In the genomic region with DNA sequence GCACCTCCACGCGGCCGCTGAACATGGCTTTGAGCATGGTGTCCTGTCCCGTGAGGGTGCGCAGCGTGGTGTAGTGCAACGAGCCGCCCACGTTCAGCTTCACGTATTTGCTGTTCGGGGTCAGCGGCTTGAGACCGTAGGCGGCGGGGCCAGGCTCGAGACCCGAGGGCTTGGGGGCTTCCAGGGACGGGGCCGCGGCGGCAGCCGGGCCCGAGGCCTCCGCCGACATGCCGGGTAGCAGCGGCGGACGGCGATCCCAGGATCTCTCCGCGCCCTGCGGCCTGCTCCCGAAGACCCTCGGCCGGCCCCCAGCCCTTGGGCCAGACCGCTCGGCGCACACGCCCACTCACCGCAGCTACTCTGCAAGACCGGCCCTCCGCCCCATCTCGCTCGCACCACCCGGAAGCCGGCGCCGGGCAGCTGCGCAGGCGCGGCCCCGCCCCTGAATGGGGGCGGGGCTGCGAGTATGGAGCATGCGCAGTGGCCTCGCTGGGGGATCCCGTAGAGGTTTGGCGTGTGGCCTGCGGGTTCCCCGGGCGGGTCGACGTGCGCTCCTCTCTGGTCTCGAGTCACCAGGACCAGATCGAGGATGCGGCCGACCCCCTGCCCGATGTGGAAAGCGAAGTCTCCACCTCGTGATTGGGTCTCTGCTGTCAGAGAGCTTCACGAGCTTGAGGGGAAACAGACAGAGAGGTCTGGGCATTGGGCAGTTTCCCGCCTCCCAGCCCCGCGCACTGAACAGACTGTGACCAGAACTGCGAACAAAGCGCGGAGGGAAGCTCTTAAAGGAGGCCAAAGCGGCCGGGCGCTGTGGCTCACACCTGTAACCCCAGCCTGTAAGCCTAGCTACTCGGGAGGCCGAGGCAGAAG, we compare ENCODE assay signal across 8 cellular contexts. TPM values are rescaled to one million over a fixed set of nuclear protein-coding genes. Genes with fewer than 3 reads are reported as not detected.
DNase-seq lines count a peak whose midpoint lies in the region; ATAC-seq and TF ChIP-seq lines count a peak whose summit lies in the region.

KCTD13 (minus strand) TSS at position 422 of the 870 bp plus-strand sequence; CDS start at position 229, 193 bp downstream.

- DNase-seq in GM13977 (ENCODE audit: low spot score) (peak; percentile 99), NCI-H146 treated with DMSO at 0.1 percent for 48 hours (lab: John Stamatoyannopoulos, UW; ENCODE audit: unreplicated experiment) (peak; percentile 88), T-helper 2 cell (peak; percentile 77 to 87 (median 82)), right cardiac atrium (peak; percentile 85 to 94 (median 94)), vagina (ENCODE audit: extremely low spot score in 2 of 2) (no peak)

- TF ChIP-seq POLR2A in vagina (IDR thresholded peaks at IDR 0.05): peak in 1 of 2 donors; percentile 92

- peak within 1 kb of the TSS; percentile 91 for H3K27ac ChIP-seq in angular gyrus (ENCODE audit: low read depth, low read length)
- peak within 1 kb of the TSS; percentile 76 for H3K27ac ChIP-seq in right cardiac atrium (ENCODE audit: low read length)
- H3K27ac ChIP-seq in rectal smooth muscle tissue (ENCODE audit: low read depth, low read length): peak within 1 kb of the TSS; percentile 93
- H3K27ac ChIP-seq in vagina: peak within 1 kb of the TSS; percentile 83

- TF ChIP-seq CTCF in GM13977 (IDR thresholded peaks at IDR 0.05; ENCODE audit: extremely low read depth, insufficient read depth, missing control alignments) (no peak), vagina (IDR thresholded peaks at IDR 0.05) (no peak)

- intact Hi-C loops in right cardiac atrium (cut with DNase I) (loop anchor here in 2 of 4 donors (2.0 to 5.0 kb wide), 2 partner anchors 35 to 36 kb away; partner anchors contain the start of gene TMEM219 (in 1 of the 2)), vagina (cut with DNase I) (loop anchor here (10.0 kb wide), 1 partner anchor 79 kb away; no protein-coding TSS in a partner anchor)

- ATAC-seq in HG02852 (IDR thresholded peaks at IDR 0.05; ENCODE audit: unreplicated experiment): peak; percentile 75
- ATAC-seq in right cardiac atrium: peak; percentile 99

- H3K36me3 ChIP-seq in rectal smooth muscle tissue (ENCODE audit: control insufficient read depth, insufficient read depth, low read length) (peaks cover 2% of the 10 kb centered on the region), vagina (peaks cover 0 to 17% of the 10 kb centered on the region in 2 donors)

- in situ Hi-C loops in GM13977 (cut with MboI; ENCODE audit: low pct_unique_long_range_greater_than_20kb, low sequenced_read_pairs, unreplicated experiment): no loop called here

- peak within 1 kb of the TSS; percentile 86 for H3K9ac ChIP-seq in rectal smooth muscle tissue (ENCODE audit: low read length)

- WGBS in right cardiac atrium: under 1% methylated on average over 84 of the region's 84 CpGs

- no peaks in the 10 kb centered on the region for H3K9me3 ChIP-seq in right cardiac atrium (ENCODE audit: control insufficient read depth, low read length)
- no peaks in the 10 kb centered on the region for H3K9me3 ChIP-seq in vagina

- H3K27me3 ChIP-seq in right cardiac atrium (ENCODE audit: control insufficient read depth, insufficient read depth) (no peaks in the 10 kb centered on the region), rectal smooth muscle tissue (ENCODE audit: control insufficient read depth, insufficient read depth, low read length) (no peaks in the 10 kb centered on the region), vagina (no peaks in the 10 kb centered on the region)

- H3K4me3 ChIP-seq in right cardiac atrium (ENCODE audit: low read length): peak within 1 kb of the TSS; percentile 82
- peak within 1 kb of the TSS; percentile 82 for H3K4me3 ChIP-seq in rectal smooth muscle tissue (ENCODE audit: low read length)
- peak within 1 kb of the TSS; percentile 84 to 88 for H3K4me3 ChIP-seq in vagina

- H3K4me1 ChIP-seq in right cardiac atrium (ENCODE audit: control insufficient read depth, insufficient read depth, low read length) (peaks cover 7% of the 10 kb centered on the region), rectal smooth muscle tissue (ENCODE audit: control insufficient read depth, insufficient read depth, low read length) (peaks cover 8% of the 10 kb centered on the region), vagina (peaks cover 31% of the 10 kb centered on the region)

RNA-seq across cellular contexts. Expression of gene KCTD13, which starts in this region (rescaled TPM):
- total RNA-seq in right cardiac atrium (10 to 100 TPM in 2 of 4 donors, 1 to 10 TPM in 2; 7.3 to 12.8 (median 9.2) TPM), vagina (20.4 TPM)
- polyA plus RNA-seq in right cardiac atrium: 7.1 TPM

Comparison
In these comparisons a context has a peak if more than half of its experiments do, and no peak if none do; other contexts are left out.
1. DNase-seq: peak in GM13977 (single experiment), NCI-H146 treated with DMSO at 0.1 percent for 48 hours (single experiment), T-helper 2 cell (5 of 5) and right cardiac atrium (3 of 3); none in vagina (0 of 2).
2. Peak in every context shown above with its lines, with median percentiles within 50 percentile points of each other: H3K27ac ChIP-seq and H3K4me3 ChIP-seq.